ENCODE assay signal across 8 cellular contexts in the genomic region with DNA sequence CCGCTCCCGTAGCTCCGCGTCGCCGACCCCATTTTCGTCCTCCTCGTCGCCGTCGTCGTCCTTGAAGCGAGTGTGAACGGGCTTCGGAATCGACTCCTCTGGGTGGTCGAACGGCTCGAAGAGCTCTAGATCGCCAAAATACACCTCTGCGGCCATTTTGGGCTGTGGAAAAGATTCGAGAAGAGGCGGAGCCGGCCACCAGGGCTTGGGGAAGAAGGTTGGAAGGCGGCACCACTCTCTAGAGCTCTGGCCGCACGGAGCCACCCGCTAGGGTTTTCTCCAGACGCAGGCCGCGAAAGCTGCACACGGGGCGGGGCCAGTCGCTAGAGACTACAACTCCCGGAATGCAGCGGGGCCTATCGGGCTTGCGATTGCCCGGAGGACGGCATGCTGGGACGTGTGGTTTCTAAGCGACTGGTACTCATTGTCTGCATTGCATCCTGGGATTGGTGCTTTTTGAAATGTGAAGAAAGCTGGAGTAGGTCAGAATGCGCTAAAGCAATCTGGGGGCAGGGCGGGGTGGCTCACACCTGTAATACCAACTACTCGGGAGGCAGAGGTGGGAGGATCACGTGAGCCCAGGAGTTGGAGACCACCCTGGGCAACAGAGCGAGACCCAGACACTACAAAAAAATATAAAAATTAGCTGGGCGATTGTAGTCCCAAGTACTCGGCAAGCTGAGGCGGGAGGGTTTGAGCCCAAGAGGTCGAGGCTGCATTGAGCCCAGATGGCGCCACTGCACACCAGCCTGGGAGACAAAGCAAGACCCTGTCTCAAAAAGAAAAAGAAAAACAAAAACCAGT. TPM values are rescaled to one million over a fixed set of nuclear protein-coding genes. Genes with fewer than 3 reads are reported as not detected.
DNase-seq lines count a peak whose midpoint lies in the region; ATAC-seq and TF ChIP-seq lines count a peak whose summit lies in the region.

Gene ZCCHC8 (minus strand): TSS at position 248 of the 804 bp plus-strand sequence. CDS start 92 bp downstream, at position 156.

- H3K36me3 Mint-ChIP-seq in CD4-positive, alpha-beta memory T cell, result peaks cover 12 to 40% of the 10 kb centered on the region in 2 donors
- H3K36me3 Mint-ChIP-seq in activated CD4-positive, alpha-beta memory T cell treated with anti-CD3 and anti-CD28 coated beads for 36 hours, result peaks cover 33% of the 10 kb centered on the region

- H3K36me3 ChIP-seq in CD4-positive, alpha-beta memory T cell (ENCODE audit: insufficient read depth, low read length), result peaks cover 16% of the 10 kb centered on the region
- peaks cover 2 to 29% (median 12%) of the 10 kb centered on the region in 4 donors for H3K36me3 ChIP-seq in right lobe of liver

- peaks cover 25 to 50% (median 37%) of the 10 kb centered on the region in 4 donors for H3K4me1 Mint-ChIP-seq in CD4-positive, alpha-beta memory T cell
- H3K4me1 Mint-ChIP-seq in activated CD4-positive, alpha-beta memory T cell treated with anti-CD3 and anti-CD28 coated beads for 36 hours (ENCODE audit: low read depth), result peaks cover 33% of the 10 kb centered on the region

- POLR2A ChIA-PET in CD4-positive, alpha-beta memory T cell (lab: Charles Lee; ENCODE audit: partially characterized antibody), result interaction anchor here (0.6 to 10.5 kb wide), 32 partner anchors 9 to 1261 kb away, joined by 3 to 224 read pairs (median 5); partner anchors contain the start of genes CLIP1, DENR, DIABLO and KNTC1
- POLR2A ChIA-PET in activated CD4-positive, alpha-beta memory T cell treated with anti-CD3 and anti-CD28 coated beads for 36 hours (lab: Charles Lee), result interaction anchor here (0.6 to 14.9 kb wide), 21 partner anchors 8 to 699 kb away, joined by 3 to 215 read pairs (median 5); partner anchors contain the start of genes DENR, DIABLO, KNTC1 and RSRC2

- H3K4me3 ChIP-seq in CD4-positive, alpha-beta memory T cell (ENCODE audit: low read length in 2 of 2), result peak within 1 kb of the TSS; percentile 55 to 80
- H3K4me3 ChIP-seq in dorsolateral prefrontal cortex (peak within 1 kb of the TSS; percentile 53 to 97 (median 90)), right lobe of liver (peak within 1 kb of the TSS; percentile 74 to 88 (median 87))

- WGBS in right lobe of liver (ENCODE audit: insufficient coverage, low coverage, low lambda C conversion rate, missing lambda C conversion rate), result 8% methylated on average over 20 of the region's 52 CpGs

- H3K4me1 ChIP-seq in CD4-positive, alpha-beta memory T cell (ENCODE audit: insufficient read depth, low read length), result peaks cover 44% of the 10 kb centered on the region
- H3K4me1 ChIP-seq in right lobe of liver, result peaks cover 0 to 13% (median 5%) of the 10 kb centered on the region in 4 donors

- TF ChIP-seq POLR2A in right lobe of liver (IDR thresholded peaks at IDR 0.05), result peak; percentile 98

- peak within 1 kb of the TSS; percentile 92 for H3K27ac ChIP-seq in CD4-positive, alpha-beta memory T cell (ENCODE audit: low read depth, low read length)
- H3K27ac ChIP-seq in dorsolateral prefrontal cortex, result peak within 1 kb of the TSS; percentile 81 to 99 (median 97)
- peak within 1 kb of the TSS; percentile 96 to 98 (median 97) for H3K27ac ChIP-seq in right lobe of liver

- H3K4me3 Mint-ChIP-seq in CD4-positive, alpha-beta memory T cell, result peak within 1 kb of the TSS; percentile 90 to 98 (median 98)
- H3K4me3 Mint-ChIP-seq in activated CD4-positive, alpha-beta memory T cell treated with anti-CD3 and anti-CD28 coated beads for 36 hours, result peak within 1 kb of the TSS; percentile 98

- peak within 1 kb of the TSS; percentile 85 to 99 (median 95) for H3K27ac Mint-ChIP-seq in CD4-positive, alpha-beta memory T cell
- H3K27ac Mint-ChIP-seq in activated CD4-positive, alpha-beta memory T cell treated with anti-CD3 and anti-CD28 coated beads for 36 hours, result peak within 1 kb of the TSS; percentile 99

- DNase-seq in CD4-positive, alpha-beta memory T cell, result peak; percentile 93 to 98 (median 95)
- DNase-seq in NCI-H82 treated with DMSO at 0.1 percent for 48 hours (lab: John Stamatoyannopoulos, UW; ENCODE audit: unreplicated experiment) (peak; percentile 100), dorsolateral prefrontal cortex (peak; percentile 92 to 98 (median 97)), right lobe of liver (peak; percentile 98 to 99 (median 99))
- DNase-seq in activated CD4-positive, alpha-beta memory T cell treated with anti-CD3 and anti-CD28 coated beads for 36 hours, result peak; percentile 98
- DNase-seq in stimulated activated CD4-positive, alpha-beta T cell treated with anti-CD3 and anti-CD28 coated beads, Interleukin-4, amount 100 ng/mL, for 4 hours, result peak; percentile 94 to 96

- intact Hi-C loops in CD4-positive, alpha-beta memory T cell (cut with micrococcal nuclease), result loop anchor here (1.0 kb wide), 3 partner anchors 26 to 275 kb away; partner anchors contain the start of genes DENR, DIABLO and KNTC1
- intact Hi-C loops in activated CD4-positive, alpha-beta memory T cell treated with anti-CD3 and anti-CD28 coated beads for 36 hours (cut with micrococcal nuclease), result loop anchor here (1.0 to 2.0 kb wide), 7 partner anchors 26 to 275 kb away; partner anchors contain the start of genes DENR, DIABLO and KNTC1
- intact Hi-C loops in dorsolateral prefrontal cortex (cut with DNase I) (loop anchor here (1.0 to 10.0 kb wide), 5 partner anchors 26 to 474 kb away; partner anchors contain the start of genes KNTC1 (in 2 of the 2), VPS33A (in 2 of the 2), DIABLO (in 1 of the 2) and OGFOD2 (in 1 of the 2)), right lobe of liver (cut with DNase I) (no loop called here)

- TF ChIP-seq CTCF in dorsolateral prefrontal cortex (IDR thresholded peaks at IDR 0.05 in 54 of 56, conservative IDR thresholded peaks at IDR 0.05 in 2 of 56; ENCODE audit: low read depth in 1 of 56, partially characterized antibody in 56 of 56) (peak in 40 of 56 donors; percentile 6 to 60 (median 32)), right lobe of liver (IDR thresholded peaks at IDR 0.05) (peak in 1 of 4 donors; percentile 33)

- H3K27me3 Mint-ChIP-seq in CD4-positive, alpha-beta memory T cell, result no peaks in the 10 kb centered on the region
- H3K27me3 Mint-ChIP-seq in activated CD4-positive, alpha-beta memory T cell treated with anti-CD3 and anti-CD28 coated beads for 36 hours, result no peaks in the 10 kb centered on the region

- H3K9me3 Mint-ChIP-seq in CD4-positive, alpha-beta memory T cell, result no peaks in the 10 kb centered on the region
- no peaks in the 10 kb centered on the region for H3K9me3 Mint-ChIP-seq in activated CD4-positive, alpha-beta memory T cell treated with anti-CD3 and anti-CD28 coated beads for 36 hours

- H3K27me3 ChIP-seq in CD4-positive, alpha-beta memory T cell (ENCODE audit: insufficient read depth, low read length), result no peaks in the 10 kb centered on the region
- H3K27me3 ChIP-seq in dorsolateral prefrontal cortex, result no peaks in the 10 kb centered on the region
- no peaks in the 10 kb centered on the region for H3K27me3 ChIP-seq in right lobe of liver

- CTCF ChIA-PET in CD4-positive, alpha-beta memory T cell (lab: Charles Lee; ENCODE audit: partially characterized antibody), result interaction anchor here (0.5 to 2.9 kb wide), 12 partner anchors 10 to 1081 kb away, joined by 3 to 21 read pairs (median 3); partner anchors contain the start of genes DENR, KNTC1 and RSRC2
- CTCF ChIA-PET in activated CD4-positive, alpha-beta memory T cell treated with anti-CD3 and anti-CD28 coated beads for 36 hours (lab: Charles Lee), result interaction anchor here (0.6 to 5.5 kb wide), 10 partner anchors 10 to 254 kb away, joined by 3 to 55 read pairs (median 3); partner anchors contain the start of genes KNTC1 and RSRC2

- peak; percentile 83 for ATAC-seq in GM19438 (IDR thresholded peaks at IDR 0.05; ENCODE audit: low read depth, unreplicated experiment)
- peak; percentile 73 for ATAC-seq in HG03575 (IDR thresholded peaks at IDR 0.05; ENCODE audit: extremely low read depth, insufficient number of reproducible peaks, low FRiP score, unreplicated experiment)
- ATAC-seq in right lobe of liver, result peak; percentile 96 to 99 (median 98)

- H3K9me3 ChIP-seq in CD4-positive, alpha-beta memory T cell (ENCODE audit: control insufficient read depth in 1 of 2, low read length in 2 of 2), result no peaks in the 10 kb centered on the region
- H3K9me3 ChIP-seq in right lobe of liver, result no peaks in the 10 kb centered on the region

RNA-seq across cellular contexts. Expression of gene ZCCHC8, which starts in this region (rescaled TPM):
- 10 to 100 TPM; 52.0 to 59.9 TPM for total RNA-seq in CD4-positive, alpha-beta memory T cell
- polyA plus RNA-seq in CD4-positive, alpha-beta memory T cell, result 10 to 100 TPM in 1 of 2 donors, 1 to 10 TPM in 1; 5.4 to 13.9 TPM
- 10 to 100 TPM; 27.7 to 28.5 TPM for total RNA-seq in activated CD4-positive, alpha-beta memory T cell treated with anti-CD3 and anti-CD28 coated beads for 36 hours
- 10 to 100 TPM; 13.4 to 37.0 (median 23.0) TPM for total RNA-seq in dorsolateral prefrontal cortex
- total RNA-seq in right lobe of liver, result 10 to 100 TPM in 2 of 6 experiments, 1 to 10 TPM in 4; 8.5 to 13.0 (median 9.3) TPM

Comparison
In these comparisons a context has a peak if more than half of its experiments do, and no peak if none do; other contexts are left out.
1. Peak in every context shown above with its lines: DNase-seq, ATAC-seq, H3K4me3 ChIP-seq and H3K27ac ChIP-seq.
2. intact Hi-C loops: an anchor here in CD4-positive, alpha-beta memory T cell (1.0 kb wide), activated CD4-positive, alpha-beta memory T cell treated with anti-CD3 and anti-CD28 coated beads for 36 hours (1.0 to 2.0 kb wide) and dorsolateral prefrontal cortex (1.0 to 10.0 kb wide); none called in right lobe of liver.